In genomic region chr4:38413524-38414341, GRCh38 we compare ENCODE assay signal across 20 cellular contexts.
DNase-seq lines count a peak whose midpoint lies in the region; ATAC-seq and TF ChIP-seq lines count a peak whose summit lies in the region.
"Had no signal": no experiment of that assay in that cellular context is flagged by ENCODE, and none has a peak within 500 bp of the region (broad histone marks: within the 10 kb centered on the region; RNA-seq: fewer than 3 reads in every experiment).

No MANE protein-coding gene starts in this region.

- H3K27ac ChIP-seq in colonic mucosa = peak overlapping the region; percentile 53
- H3K27ac ChIP-seq: C4-2B had no signal

- H3K9me3 ChIP-seq in colonic mucosa = no peaks in the 10 kb centered on the region
- H3K9me3 ChIP-seq in mucosa of descending colon = no peaks in the 10 kb centered on the region
- H3K9me3 ChIP-seq: SK-N-SH had no signal

- no peak overlapping the region for H3K4me3 Mint-ChIP-seq in activated CD4-positive, alpha-beta T cell treated with anti-CD3 and anti-CD28 coated beads, Interleukin-2, amount 10 ng/mL, durations not matched to agents 24 days and 14 days
- H3K4me3 Mint-ChIP-seq: GM23338 had no signal

- H3K27ac Mint-ChIP-seq in activated CD4-positive, alpha-beta T cell treated with anti-CD3 and anti-CD28 coated beads, Interleukin-2, amount 10 ng/mL, durations not matched to agents 24 days and 14 days = no peak overlapping the region
- H3K27ac Mint-ChIP-seq: GM23338 had no signal

- peak; percentile 43 for DNase-seq in HT-29 (ENCODE audit: low spot score)
- no peak for DNase-seq in colonic mucosa
- DNase-seq in mucosa of descending colon = no peak
- DNase-seq in renal cortical epithelial cell (ENCODE audit: low read depth) = peak; percentile 13
- DNase-seq in activated CD4-positive, alpha-beta T cell treated with anti-CD3 and anti-CD28 coated beads, Interleukin-2, amount 10 ng/mL, durations not matched to agents 24 days and 14 days = no peak
- DNase-seq in AG20443 (ENCODE audit: low spot score) = no peak
- DNase-seq: ACHN, AML-193, DMS 273 treated with DMSO at 0.1 percent for 48 hours, NCI-H1048, NCI-H1436, NCI-H1930, NCI-H345, NCI-H524 treated with DMSO at 0.1 percent for 48 hours, SHP77 treated with DMSO at 0.1 percent for 48 hours, SK-N-SH had no signal

- no peak for TF ChIP-seq CTCF in colonic mucosa (IDR thresholded peaks at IDR 0.05)
- no peak for TF ChIP-seq CTCF in mucosa of descending colon (IDR thresholded peaks at IDR 0.05)

- no peaks in the 10 kb centered on the region for H3K27me3 ChIP-seq in colonic mucosa

- H3K9me3 Mint-ChIP-seq in activated CD4-positive, alpha-beta T cell treated with anti-CD3 and anti-CD28 coated beads, Interleukin-2, amount 10 ng/mL, durations not matched to agents 24 days and 14 days = no peaks in the 10 kb centered on the region

- H3K4me1 Mint-ChIP-seq in activated CD4-positive, alpha-beta T cell treated with anti-CD3 and anti-CD28 coated beads, Interleukin-2, amount 10 ng/mL, durations not matched to agents 24 days and 14 days = peaks cover 3% of the 10 kb centered on the region

- intact Hi-C loops in colonic mucosa (cut with DNase I) (no loop called here), mucosa of descending colon (cut with DNase I, micrococcal nuclease) (no loop called here)
- intact Hi-C loops in activated CD4-positive, alpha-beta T cell treated with anti-CD3 and anti-CD28 coated beads, Interleukin-2, amount 10 ng/mL, durations not matched to agents 24 days and 14 days (cut with micrococcal nuclease) = no loop called here

- ATAC-seq in mucosa of descending colon = peak; percentile 82
- no peak for ATAC-seq in HG03565 (IDR thresholded peaks at IDR 0.05; ENCODE audit: unreplicated experiment)
- no peak for ATAC-seq in HG02623 (IDR thresholded peaks at IDR 0.05; ENCODE audit: unreplicated experiment)
- ATAC-seq: GM23338 had no signal

- H3K36me3 ChIP-seq in colonic mucosa = no peaks in the 10 kb centered on the region
- H3K36me3 ChIP-seq in mucosa of descending colon (ENCODE audit: low read depth) = no peaks in the 10 kb centered on the region

- H3K36me3 Mint-ChIP-seq in activated CD4-positive, alpha-beta T cell treated with anti-CD3 and anti-CD28 coated beads, Interleukin-2, amount 10 ng/mL, durations not matched to agents 24 days and 14 days (ENCODE audit: low read depth) = no peaks in the 10 kb centered on the region

- peaks cover 17% of the 10 kb centered on the region for H3K27me3 Mint-ChIP-seq in activated CD4-positive, alpha-beta T cell treated with anti-CD3 and anti-CD28 coated beads, Interleukin-2, amount 10 ng/mL, durations not matched to agents 24 days and 14 days

- H3K4me1 ChIP-seq in colonic mucosa (no peaks in the 10 kb centered on the region), mucosa of descending colon (ENCODE audit: low read depth) (peaks cover 5% of the 10 kb centered on the region)

- H3K4me3 ChIP-seq in colonic mucosa = no peak overlapping the region
- H3K4me3 ChIP-seq in mucosa of descending colon = no peak overlapping the region
- H3K4me3 ChIP-seq: GM23338 had no signal

- no peak overlapping the region for H3K9ac ChIP-seq in colonic mucosa (ENCODE audit: low read depth in 2 of 2, low read length in 2 of 2)
- H3K9ac ChIP-seq: SK-N-SH had no signal

Comparison
In these comparisons a context has a peak if more than half of its experiments do, and no peak if none do; other contexts are left out.
1. DNase-seq: peak in HT-29 (single experiment) and renal cortical epithelial cell (single experiment); none in colonic mucosa (single experiment), mucosa of descending colon (0 of 3), activated CD4-positive, alpha-beta T cell treated with anti-CD3 and anti-CD28 coated beads, Interleukin-2, amount 10 ng/mL, durations not matched to agents 24 days and 14 days (single experiment) and AG20443 (single experiment).